In the genomic region with DNA sequence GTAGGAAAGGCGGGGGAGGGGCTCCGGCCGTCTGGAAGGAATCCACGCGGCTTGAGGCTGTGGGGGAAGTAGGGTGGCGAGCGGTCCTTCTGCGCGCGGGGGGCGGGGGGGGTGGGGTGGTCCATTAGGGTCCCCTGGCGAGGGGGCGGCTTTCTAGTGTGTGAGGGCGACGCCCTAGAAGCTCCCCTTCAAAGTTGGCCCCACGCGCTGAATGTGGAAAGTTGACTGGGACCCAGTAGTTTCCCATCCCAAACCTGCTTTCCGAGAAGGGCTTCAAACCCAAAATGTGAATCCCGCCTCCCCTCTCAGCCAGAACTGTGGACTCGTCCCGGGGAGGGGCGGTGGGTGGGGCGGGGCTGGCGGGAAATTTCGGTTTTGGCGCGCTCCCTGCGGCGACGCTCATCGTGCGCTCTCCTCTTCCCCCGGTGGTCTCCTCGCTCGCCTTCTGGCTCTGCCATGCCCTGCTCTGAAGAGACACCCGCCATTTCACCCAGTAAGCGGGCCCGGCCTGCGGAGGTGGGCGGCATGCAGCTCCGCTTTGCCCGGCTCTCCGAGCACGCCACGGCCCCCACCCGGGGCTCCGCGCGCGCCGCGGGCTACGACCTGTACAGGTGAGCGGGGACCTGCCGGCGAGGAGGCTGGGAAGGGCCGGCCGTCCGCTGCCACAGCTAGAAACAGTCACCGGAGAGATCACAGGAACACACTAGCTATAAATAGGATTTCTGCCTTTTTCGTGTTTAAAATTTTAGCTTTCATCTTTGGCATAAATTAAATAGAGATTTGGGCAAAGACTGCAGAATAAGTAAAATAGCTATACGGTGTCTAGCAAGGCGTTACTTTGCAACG, we compare ENCODE assay signal across 8 cellular contexts. TPM values are rescaled to one million over a fixed set of nuclear protein-coding genes. Genes with fewer than 3 reads are reported as not detected.
DNase-seq lines count a peak whose midpoint lies in the region; ATAC-seq and TF ChIP-seq lines count a peak whose summit lies in the region.

No MANE protein-coding gene starts in this region.

- H3K27me3 ChIP-seq in HUES48 (ENCODE audit: control insufficient read depth, insufficient read depth, low read length) (no peaks in the 10 kb centered on the region), gastroesophageal sphincter (no peaks in the 10 kb centered on the region), testis (no peaks in the 10 kb centered on the region)

- intact Hi-C loops in testis (cut with DNase I; ENCODE audit: low total_unique reads) = no loop called here

- H3K4me3 ChIP-seq in HUES48 (ENCODE audit: low read depth, low read length) (peak overlapping the region; percentile 72), gastroesophageal sphincter (peak overlapping the region; percentile 77 to 93), testis (peak overlapping the region; percentile 90 to 98)

- TF ChIP-seq POLR2A in gastroesophageal sphincter (IDR thresholded peaks at IDR 0.05) = no peak
- TF ChIP-seq POLR2A in testis (IDR thresholded peaks at IDR 0.05) = no peak

- TF ChIP-seq CTCF in gastroesophageal sphincter (IDR thresholded peaks at IDR 0.05) (no peak), testis (IDR thresholded peaks at IDR 0.05) (no peak)

- TF ChIP-seq EP300 in gastroesophageal sphincter (IDR thresholded peaks at IDR 0.05) = no peak

- H3K36me3 ChIP-seq in HUES48 (ENCODE audit: control insufficient read depth, insufficient read depth, low read length) (peaks cover 33% of the 10 kb centered on the region), gastroesophageal sphincter (peaks cover 3 to 38% of the 10 kb centered on the region in 2 donors), testis (ENCODE audit: low read depth, missing control alignments) (no peaks in the 10 kb centered on the region)

- 0% methylated on average over 3 to 11 of the region's 64 CpGs for WGBS in gastroesophageal sphincter (ENCODE audit: low coverage in 1 of 2), 2 donors
- WGBS in testis, 2 donors = 0 to 2% methylated on average over 22 to 44 of the region's 64 CpGs

- DNase-seq in DMS79 (lab: John Stamatoyannopoulos, UW) (peak; percentile 44), RPMI8226 (peak; percentile 87), activated gamma-delta T cell treated with Interleukin-2 at 50 U/mL for 16 hours (peak; percentile 56), occipital lobe (lab: John Stamatoyannopoulos, UW) (peak; percentile 80), testis (peak; percentile 86)

- H3K9me3 ChIP-seq in HUES48 (ENCODE audit: control insufficient read depth, insufficient read depth, low read length) (no peaks in the 10 kb centered on the region), gastroesophageal sphincter (no peaks in the 10 kb centered on the region), testis (no peaks in the 10 kb centered on the region)

- peak overlapping the region; percentile 91 for H3K27ac ChIP-seq in HUES48 (ENCODE audit: low read depth, low read length)
- H3K27ac ChIP-seq in gastroesophageal sphincter = peak overlapping the region; percentile 87 to 100 (median 99)
- H3K27ac ChIP-seq in testis = peak overlapping the region; percentile 94 to 99

- ATAC-seq in GM21423 (IDR thresholded peaks at IDR 0.05; ENCODE audit: unreplicated experiment) = peak; percentile 41
- peak; percentile 85 for ATAC-seq in gastroesophageal sphincter

- H3K4me1 ChIP-seq in HUES48 (ENCODE audit: control insufficient read depth, insufficient read depth, low read length) (peaks cover 22% of the 10 kb centered on the region), gastroesophageal sphincter (peaks cover 3 to 35% (median 16%) of the 10 kb centered on the region in 3 donors), testis (peaks cover 4% of the 10 kb centered on the region)

- peak overlapping the region; percentile 98 for H3K9ac ChIP-seq in HUES48 (ENCODE audit: low read depth, low read length)

RNA-seq across cellular contexts. Expression of a gene that starts 0.8 kb away (rescaled TPM):
- total RNA-seq in gastroesophageal sphincter = 100 to 1,000 TPM in 1 of 4 donors, 10 to 100 TPM in 3; 76.2 to 155 (median 80.9) TPM
- total RNA-seq in occipital lobe = 59.4 TPM
- total RNA-seq in testis = 10 to 100 TPM; 76.1 to 95.4 TPM
- 72.9 TPM for polyA plus RNA-seq in testis (ENCODE audit: insufficient read depth, low read depth, low replicate concordance)

Comparison
In these comparisons a context has a peak if more than half of its experiments do, and no peak if none do; other contexts are left out.
1. Peak in every context shown above with its lines: DNase-seq, ATAC-seq, H3K4me3 ChIP-seq and H3K27ac ChIP-seq.